1 cellular context compared by ENCODE assay signal in genomic region chr12:51391047-51391837, GRCh38.
TF ChIP-seq lines count a peak whose summit lies in the region.

A gene with protein sequence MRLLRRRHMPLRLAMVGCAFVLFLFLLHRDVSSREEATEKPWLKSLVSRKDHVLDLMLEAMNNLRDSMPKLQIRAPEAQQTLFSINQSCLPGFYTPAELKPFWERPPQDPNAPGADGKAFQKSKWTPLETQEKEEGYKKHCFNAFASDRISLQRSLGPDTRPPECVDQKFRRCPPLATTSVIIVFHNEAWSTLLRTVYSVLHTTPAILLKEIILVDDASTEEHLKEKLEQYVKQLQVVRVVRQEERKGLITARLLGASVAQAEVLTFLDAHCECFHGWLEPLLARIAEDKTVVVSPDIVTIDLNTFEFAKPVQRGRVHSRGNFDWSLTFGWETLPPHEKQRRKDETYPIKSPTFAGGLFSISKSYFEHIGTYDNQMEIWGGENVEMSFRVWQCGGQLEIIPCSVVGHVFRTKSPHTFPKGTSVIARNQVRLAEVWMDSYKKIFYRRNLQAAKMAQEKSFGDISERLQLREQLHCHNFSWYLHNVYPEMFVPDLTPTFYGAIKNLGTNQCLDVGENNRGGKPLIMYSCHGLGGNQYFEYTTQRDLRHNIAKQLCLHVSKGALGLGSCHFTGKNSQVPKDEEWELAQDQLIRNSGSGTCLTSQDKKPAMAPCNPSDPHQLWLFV (minus strand): TSS chr12:51391406. CDS start chr12:51379781, 11,625 bp downstream.

TF ChIP-seq in HEK293, 187 proteins besides CTCF, POLR2A, EP300 and RAD21 (continued from another document and continues in another):
- TF ChIP-seq, protein P1, sequence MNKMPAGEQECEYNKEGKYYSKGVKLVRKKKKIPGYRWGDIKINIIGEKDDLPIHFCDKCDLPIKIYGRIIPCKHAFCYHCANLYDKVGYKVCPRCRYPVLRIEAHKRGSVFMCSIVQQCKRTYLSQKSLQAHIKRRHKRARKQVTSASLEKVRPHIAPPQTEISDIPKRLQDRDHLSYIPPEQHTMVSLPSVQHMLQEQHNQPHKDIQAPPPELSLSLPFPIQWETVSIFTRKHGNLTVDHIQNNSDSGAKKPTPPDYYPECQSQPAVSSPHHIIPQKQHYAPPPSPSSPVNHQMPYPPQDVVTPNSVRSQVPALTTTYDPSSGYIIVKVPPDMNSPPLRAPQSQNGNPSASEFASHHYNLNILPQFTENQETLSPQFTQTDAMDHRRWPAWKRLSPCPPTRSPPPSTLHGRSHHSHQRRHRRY (tag by site-specific recombination; IDR thresholded peaks at IDR 0.05), result no peak
- TF ChIP-seq, protein P2, sequence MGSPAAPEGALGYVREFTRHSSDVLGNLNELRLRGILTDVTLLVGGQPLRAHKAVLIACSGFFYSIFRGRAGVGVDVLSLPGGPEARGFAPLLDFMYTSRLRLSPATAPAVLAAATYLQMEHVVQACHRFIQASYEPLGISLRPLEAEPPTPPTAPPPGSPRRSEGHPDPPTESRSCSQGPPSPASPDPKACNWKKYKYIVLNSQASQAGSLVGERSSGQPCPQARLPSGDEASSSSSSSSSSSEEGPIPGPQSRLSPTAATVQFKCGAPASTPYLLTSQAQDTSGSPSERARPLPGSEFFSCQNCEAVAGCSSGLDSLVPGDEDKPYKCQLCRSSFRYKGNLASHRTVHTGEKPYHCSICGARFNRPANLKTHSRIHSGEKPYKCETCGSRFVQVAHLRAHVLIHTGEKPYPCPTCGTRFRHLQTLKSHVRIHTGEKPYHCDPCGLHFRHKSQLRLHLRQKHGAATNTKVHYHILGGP (tag by site-specific recombination; IDR thresholded peaks at IDR 0.05), result no peak
- no peak for TF ChIP-seq RBAK (tag by site-specific recombination; IDR thresholded peaks at IDR 0.05)
- TF ChIP-seq KLF8 (tag by site-specific recombination; IDR thresholded peaks at IDR 0.05), result no peak; the same call in 1 of the 2 replicates
- TF ChIP-seq, protein P3, sequence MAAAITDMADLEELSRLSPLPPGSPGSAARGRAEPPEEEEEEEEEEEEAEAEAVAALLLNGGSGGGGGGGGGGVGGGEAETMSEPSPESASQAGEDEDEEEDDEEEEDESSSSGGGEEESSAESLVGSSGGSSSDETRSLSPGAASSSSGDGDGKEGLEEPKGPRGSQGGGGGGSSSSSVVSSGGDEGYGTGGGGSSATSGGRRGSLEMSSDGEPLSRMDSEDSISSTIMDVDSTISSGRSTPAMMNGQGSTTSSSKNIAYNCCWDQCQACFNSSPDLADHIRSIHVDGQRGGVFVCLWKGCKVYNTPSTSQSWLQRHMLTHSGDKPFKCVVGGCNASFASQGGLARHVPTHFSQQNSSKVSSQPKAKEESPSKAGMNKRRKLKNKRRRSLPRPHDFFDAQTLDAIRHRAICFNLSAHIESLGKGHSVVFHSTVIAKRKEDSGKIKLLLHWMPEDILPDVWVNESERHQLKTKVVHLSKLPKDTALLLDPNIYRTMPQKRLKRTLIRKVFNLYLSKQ (tag by site-specific recombination; IDR thresholded peaks at IDR 0.05; ENCODE audit: borderline replicate concordance), result no peak
- TF ChIP-seq ZNF843 (tag by site-specific recombination; IDR thresholded peaks at IDR 0.05), result no peak
- TF ChIP-seq ZNF292 (tag by site-specific recombination; IDR thresholded peaks at IDR 0.05; ENCODE audit: borderline replicate concordance, low read depth), result no peak
- TF ChIP-seq, protein P4, sequence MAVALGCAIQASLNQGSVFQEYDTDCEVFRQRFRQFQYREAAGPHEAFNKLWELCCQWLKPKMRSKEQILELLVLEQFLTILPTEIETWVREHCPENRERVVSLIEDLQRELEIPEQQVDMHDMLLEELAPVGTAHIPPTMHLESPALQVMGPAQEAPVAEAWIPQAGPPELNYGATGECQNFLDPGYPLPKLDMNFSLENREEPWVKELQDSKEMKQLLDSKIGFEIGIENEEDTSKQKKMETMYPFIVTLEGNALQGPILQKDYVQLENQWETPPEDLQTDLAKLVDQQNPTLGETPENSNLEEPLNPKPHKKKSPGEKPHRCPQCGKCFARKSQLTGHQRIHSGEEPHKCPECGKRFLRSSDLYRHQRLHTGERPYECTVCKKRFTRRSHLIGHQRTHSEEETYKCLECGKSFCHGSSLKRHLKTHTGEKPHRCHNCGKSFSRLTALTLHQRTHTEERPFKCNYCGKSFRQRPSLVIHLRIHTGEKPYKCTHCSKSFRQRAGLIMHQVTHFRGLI (tag by site-specific recombination; IDR thresholded peaks at IDR 0.05), result 0 out of 2 replicates have a peak, but pooled peaks have one; percentile 2
- peak; percentile 96 for TF ChIP-seq ZBTB11 (tag by site-specific recombination; conservative IDR thresholded peaks at IDR 0.05; ENCODE audit: low read depth)
- 0 out of 2 replicates have a peak, but pooled peaks have one; percentile 39 for TF ChIP-seq ZNF596 (tag by site-specific recombination; IDR thresholded peaks at IDR 0.05)
- no peak for TF ChIP-seq ZNF585B (tag by site-specific recombination; IDR thresholded peaks at IDR 0.05)
- TF ChIP-seq MZF1 (tag by site-specific recombination; IDR thresholded peaks at IDR 0.05; ENCODE audit: borderline replicate concordance), result no peak
- TF ChIP-seq ZNF76 (tag by site-specific recombination; IDR thresholded peaks at IDR 0.05; ENCODE audit: borderline replicate concordance, low read depth), result no peak
- no peak for TF ChIP-seq ZNF664 (tag by site-specific recombination; IDR thresholded peaks at IDR 0.05)
- TF ChIP-seq ZNF514 (tag by site-specific recombination; IDR thresholded peaks at IDR 0.05), result no peak
- no peak for TF ChIP-seq ZNF560 (tag by site-specific recombination; IDR thresholded peaks at IDR 0.05; ENCODE audit: borderline replicate concordance)
- no peak for TF ChIP-seq ZNF221 (tag by site-specific recombination; IDR thresholded peaks at IDR 0.05; ENCODE audit: borderline replicate concordance)
- TF ChIP-seq ZSCAN5A (tag by site-specific recombination; IDR thresholded peaks at IDR 0.05), result no peak
- no peak for TF ChIP-seq ZNF23 (tag by site-specific recombination; IDR thresholded peaks at IDR 0.05; ENCODE audit: borderline replicate concordance)
- TF ChIP-seq KLF16 (tag by site-specific recombination; IDR thresholded peaks at IDR 0.05), result no peak
- no peak for TF ChIP-seq PRDM1 (tag by site-specific recombination; IDR thresholded peaks at IDR 0.05)
- no peak for TF ChIP-seq ZNF561 (tag by site-specific recombination; IDR thresholded peaks at IDR 0.05; ENCODE audit: borderline replicate concordance)
- TF ChIP-seq, protein P5, sequence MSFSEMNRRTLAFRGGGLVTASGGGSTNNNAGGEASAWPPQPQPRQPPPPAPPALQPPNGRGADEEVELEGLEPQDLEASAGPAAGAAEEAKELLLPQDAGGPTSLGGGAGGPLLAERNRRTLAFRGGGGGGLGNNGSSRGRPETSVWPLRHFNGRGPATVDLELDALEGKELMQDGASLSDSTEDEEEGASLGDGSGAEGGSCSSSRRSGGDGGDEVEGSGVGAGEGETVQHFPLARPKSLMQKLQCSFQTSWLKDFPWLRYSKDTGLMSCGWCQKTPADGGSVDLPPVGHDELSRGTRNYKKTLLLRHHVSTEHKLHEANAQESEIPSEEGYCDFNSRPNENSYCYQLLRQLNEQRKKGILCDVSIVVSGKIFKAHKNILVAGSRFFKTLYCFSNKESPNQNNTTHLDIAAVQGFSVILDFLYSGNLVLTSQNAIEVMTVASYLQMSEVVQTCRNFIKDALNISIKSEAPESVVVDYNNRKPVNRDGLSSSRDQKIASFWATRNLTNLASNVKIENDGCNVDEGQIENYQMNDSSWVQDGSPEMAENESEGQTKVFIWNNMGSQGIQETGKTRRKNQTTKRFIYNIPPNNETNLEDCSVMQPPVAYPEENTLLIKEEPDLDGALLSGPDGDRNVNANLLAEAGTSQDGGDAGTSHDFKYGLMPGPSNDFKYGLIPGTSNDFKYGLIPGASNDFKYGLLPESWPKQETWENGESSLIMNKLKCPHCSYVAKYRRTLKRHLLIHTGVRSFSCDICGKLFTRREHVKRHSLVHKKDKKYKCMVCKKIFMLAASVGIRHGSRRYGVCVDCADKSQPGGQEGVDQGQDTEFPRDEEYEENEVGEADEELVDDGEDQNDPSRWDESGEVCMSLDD (tag by site-specific recombination; IDR thresholded peaks at IDR 0.05), result 0 out of 2 replicates have a peak, but pooled peaks have one; percentile 18
- peak; percentile 72 for TF ChIP-seq SP2 (tag by site-specific recombination; IDR thresholded peaks at IDR 0.05)
- TF ChIP-seq WT1 (tag by site-specific recombination; IDR thresholded peaks at IDR 0.05), result no peak
- no peak for TF ChIP-seq ZNF571 (tag by site-specific recombination; IDR thresholded peaks at IDR 0.05)
- TF ChIP-seq, protein P6, sequence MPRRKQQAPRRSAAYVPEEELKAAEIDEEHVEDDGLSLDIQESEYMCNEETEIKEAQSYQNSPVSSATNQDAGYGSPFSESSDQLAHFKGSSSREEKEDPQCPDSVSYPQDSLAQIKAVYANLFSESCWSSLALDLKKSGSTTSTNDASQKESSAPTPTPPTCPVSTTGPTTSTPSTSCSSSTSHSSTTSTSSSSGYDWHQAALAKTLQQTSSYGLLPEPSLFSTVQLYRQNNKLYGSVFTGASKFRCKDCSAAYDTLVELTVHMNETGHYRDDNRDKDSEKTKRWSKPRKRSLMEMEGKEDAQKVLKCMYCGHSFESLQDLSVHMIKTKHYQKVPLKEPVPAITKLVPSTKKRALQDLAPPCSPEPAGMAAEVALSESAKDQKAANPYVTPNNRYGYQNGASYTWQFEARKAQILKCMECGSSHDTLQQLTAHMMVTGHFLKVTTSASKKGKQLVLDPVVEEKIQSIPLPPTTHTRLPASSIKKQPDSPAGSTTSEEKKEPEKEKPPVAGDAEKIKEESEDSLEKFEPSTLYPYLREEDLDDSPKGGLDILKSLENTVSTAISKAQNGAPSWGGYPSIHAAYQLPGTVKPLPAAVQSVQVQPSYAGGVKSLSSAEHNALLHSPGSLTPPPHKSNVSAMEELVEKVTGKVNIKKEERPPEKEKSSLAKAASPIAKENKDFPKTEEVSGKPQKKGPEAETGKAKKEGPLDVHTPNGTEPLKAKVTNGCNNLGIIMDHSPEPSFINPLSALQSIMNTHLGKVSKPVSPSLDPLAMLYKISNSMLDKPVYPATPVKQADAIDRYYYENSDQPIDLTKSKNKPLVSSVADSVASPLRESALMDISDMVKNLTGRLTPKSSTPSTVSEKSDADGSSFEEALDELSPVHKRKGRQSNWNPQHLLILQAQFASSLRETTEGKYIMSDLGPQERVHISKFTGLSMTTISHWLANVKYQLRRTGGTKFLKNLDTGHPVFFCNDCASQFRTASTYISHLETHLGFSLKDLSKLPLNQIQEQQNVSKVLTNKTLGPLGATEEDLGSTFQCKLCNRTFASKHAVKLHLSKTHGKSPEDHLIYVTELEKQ (tag by site-specific recombination; IDR thresholded peaks at IDR 0.05; ENCODE audit: borderline replicate concordance), result no peak
- TF ChIP-seq ZNF239 (tag by site-specific recombination; IDR thresholded peaks at IDR 0.05), result no peak
- TF ChIP-seq ZFP37 (tag by site-specific recombination; IDR thresholded peaks at IDR 0.05), result no peak
- no peak for TF ChIP-seq ZNF133 (tag by site-specific recombination; IDR thresholded peaks at IDR 0.05)
- TF ChIP-seq ZIC2 (tag by site-specific recombination; IDR thresholded peaks at IDR 0.05), result 0 out of 2 replicates have a peak, but pooled peaks have one; percentile 32
- TF ChIP-seq SALL2 (tag by site-specific recombination; IDR thresholded peaks at IDR 0.05; ENCODE audit: borderline replicate concordance), result no peak
- no peak for TF ChIP-seq ZNF18 (tag by site-specific recombination; IDR thresholded peaks at IDR 0.05)
- no peak for TF ChIP-seq ZNF26 (tag by site-specific recombination; IDR thresholded peaks at IDR 0.05)
